Comparison of ENCODE assay signal across 1 cellular context in the genomic region with DNA sequence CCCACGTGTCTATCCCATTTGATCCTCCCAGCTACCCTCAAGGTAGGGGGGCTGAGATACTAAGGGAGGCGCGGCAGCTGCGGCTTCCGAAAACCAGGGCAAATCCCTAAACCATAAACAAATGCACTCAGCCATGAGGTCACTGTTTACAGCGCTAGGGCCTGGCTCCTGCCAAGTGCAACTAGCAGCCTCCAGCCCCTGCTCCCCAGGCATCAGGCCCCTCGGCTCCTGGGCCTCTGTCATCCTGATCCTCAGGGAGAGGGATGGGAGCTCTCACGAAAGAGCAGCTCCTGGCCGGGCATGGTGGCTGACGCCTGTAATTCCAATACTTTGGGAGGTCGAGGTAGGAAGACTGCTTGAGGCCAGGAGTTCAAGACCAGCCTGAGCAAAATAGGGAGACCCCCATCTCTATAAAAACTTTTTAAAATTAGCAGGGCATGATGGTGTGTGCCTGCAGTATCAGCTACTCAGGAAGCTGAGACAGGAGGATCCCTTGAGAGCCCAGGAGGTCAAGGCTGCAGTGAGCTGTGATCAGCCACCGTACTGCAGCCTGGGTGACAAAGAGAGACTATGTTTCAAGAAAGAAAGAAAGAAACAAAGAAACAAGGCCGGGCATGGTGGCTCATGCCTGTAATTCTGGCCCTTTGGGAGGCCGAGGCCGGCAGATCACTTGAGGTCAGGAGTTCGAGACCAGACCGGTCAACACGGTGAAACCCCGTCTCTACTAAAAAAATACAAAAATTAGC.
A peak's percentile ranks its signal among the peaks of the same experiment; 100 is the strongest.
TF ChIP-seq lines count a peak whose summit lies in the region.

No MANE protein-coding gene starts in this region.

TF ChIP-seq in HEK293, 187 proteins besides CTCF, POLR2A, EP300 and RAD21 (continued from another document):
- TF ChIP-seq PRDM6 (tag by site-specific recombination; IDR thresholded peaks at IDR 0.05) (no peak), ZXDB (tag by site-specific recombination; IDR thresholded peaks at IDR 0.05) (0 out of 2 replicates have a peak, but pooled peaks have one; percentile 39), ZBTB48 (tag by site-specific recombination; IDR thresholded peaks at IDR 0.05) (peak; percentile 76), ZNF366 (tag by site-specific recombination; conservative IDR thresholded peaks at IDR 0.05) (no peak), ZNF629 (tag by site-specific recombination; IDR thresholded peaks at IDR 0.05) (peak; percentile 64; the same call in 1 of the 2 replicates), ZNF623 (tag by site-specific recombination; IDR thresholded peaks at IDR 0.05) (no peak), ZIC2 (tag by site-specific recombination; IDR thresholded peaks at IDR 0.05) (peak; percentile 72)
- TF ChIP-seq, protein P1, sequence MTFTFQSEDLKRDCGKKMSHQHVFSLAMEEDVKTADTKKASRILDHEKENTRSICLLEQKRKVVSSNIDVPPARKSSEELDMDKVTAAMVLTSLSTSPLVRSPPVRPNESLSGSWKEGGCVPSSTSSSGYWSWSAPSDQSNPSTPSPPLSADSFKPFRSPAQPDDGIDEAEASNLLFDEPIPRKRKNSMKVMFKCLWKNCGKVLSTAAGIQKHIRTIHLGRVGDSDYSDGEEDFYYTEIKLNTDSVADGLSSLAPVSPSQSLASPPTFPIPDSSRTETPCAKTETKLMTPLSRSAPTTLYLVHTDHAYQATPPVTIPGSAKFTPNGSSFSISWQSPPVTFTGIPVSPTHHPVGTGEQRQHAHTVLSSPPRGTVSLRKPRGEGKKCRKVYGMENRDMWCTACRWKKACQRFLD (tag by site-specific recombination; IDR thresholded peaks at IDR 0.05): no peak
- TF ChIP-seq, protein P2, sequence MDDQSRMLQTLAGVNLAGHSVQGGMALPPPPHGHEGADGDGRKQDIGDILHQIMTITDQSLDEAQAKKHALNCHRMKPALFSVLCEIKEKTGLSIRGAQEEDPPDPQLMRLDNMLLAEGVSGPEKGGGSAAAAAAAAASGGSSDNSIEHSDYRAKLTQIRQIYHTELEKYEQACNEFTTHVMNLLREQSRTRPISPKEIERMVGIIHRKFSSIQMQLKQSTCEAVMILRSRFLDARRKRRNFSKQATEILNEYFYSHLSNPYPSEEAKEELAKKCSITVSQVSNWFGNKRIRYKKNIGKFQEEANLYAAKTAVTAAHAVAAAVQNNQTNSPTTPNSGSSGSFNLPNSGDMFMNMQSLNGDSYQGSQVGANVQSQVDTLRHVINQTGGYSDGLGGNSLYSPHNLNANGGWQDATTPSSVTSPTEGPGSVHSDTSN (CRISPR knock-in tag; IDR thresholded peaks at IDR 0.05): no peak
- TF ChIP-seq, protein P3, sequence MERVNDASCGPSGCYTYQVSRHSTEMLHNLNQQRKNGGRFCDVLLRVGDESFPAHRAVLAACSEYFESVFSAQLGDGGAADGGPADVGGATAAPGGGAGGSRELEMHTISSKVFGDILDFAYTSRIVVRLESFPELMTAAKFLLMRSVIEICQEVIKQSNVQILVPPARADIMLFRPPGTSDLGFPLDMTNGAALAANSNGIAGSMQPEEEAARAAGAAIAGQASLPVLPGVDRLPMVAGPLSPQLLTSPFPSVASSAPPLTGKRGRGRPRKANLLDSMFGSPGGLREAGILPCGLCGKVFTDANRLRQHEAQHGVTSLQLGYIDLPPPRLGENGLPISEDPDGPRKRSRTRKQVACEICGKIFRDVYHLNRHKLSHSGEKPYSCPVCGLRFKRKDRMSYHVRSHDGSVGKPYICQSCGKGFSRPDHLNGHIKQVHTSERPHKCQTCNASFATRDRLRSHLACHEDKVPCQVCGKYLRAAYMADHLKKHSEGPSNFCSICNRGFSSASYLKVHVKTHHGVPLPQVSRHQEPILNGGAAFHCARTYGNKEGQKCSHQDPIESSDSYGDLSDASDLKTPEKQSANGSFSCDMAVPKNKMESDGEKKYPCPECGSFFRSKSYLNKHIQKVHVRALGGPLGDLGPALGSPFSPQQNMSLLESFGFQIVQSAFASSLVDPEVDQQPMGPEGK (tag by site-specific recombination; IDR thresholded peaks at IDR 0.05): 0 out of 2 replicates have a peak, but pooled peaks have one; percentile 27
